Comparison of ENCODE assay signal across 8 cellular contexts in genomic region chr11:65116370-65117205, GRCh38. TPM values are rescaled to one million over a fixed set of nuclear protein-coding genes. Genes with fewer than 3 reads are reported as not detected.
DNase-seq lines count a peak whose midpoint lies in the region; ATAC-seq and TF ChIP-seq lines count a peak whose summit lies in the region.

No MANE protein-coding gene starts in this region.

- no peaks in the 10 kb centered on the region; the same call in 1 of the 2 replicates for H4K20me1 ChIP-seq in HCT116 (ENCODE audit: insufficient read depth)

- H3K36me3 ChIP-seq in HCT116 (ENCODE audit: control insufficient read depth in 1 of 2, insufficient read depth in 2 of 2, low read length in 2 of 2), result peaks cover 10 to 43% of the 10 kb centered on the region in 2 experiments

- H3K9ac ChIP-seq in HCT116 (ENCODE audit: low read length), result peak overlapping the region; percentile 98

- no peaks in the 10 kb centered on the region for H3K9me2 ChIP-seq in HCT116 (ENCODE audit: insufficient read depth)

- H3K4me2 ChIP-seq in HCT116 (ENCODE audit: low read length), result peak overlapping the region; percentile 94

- H3K27ac ChIP-seq in AG04450 (ENCODE audit: low read depth, low read length), result peak overlapping the region; percentile 73
- H3K27ac ChIP-seq in HCT116 (ENCODE audit: low read depth, low read length), result peak overlapping the region; percentile 95

- H3K79me2 ChIP-seq in HCT116 (ENCODE audit: insufficient read depth, low read length), result peaks cover 46% of the 10 kb centered on the region

- TF ChIP-seq RAD21 in HCT116 (IDR thresholded peaks at IDR 0.05; ENCODE audit: low read depth), result no peak

- H3K4me3 ChIP-seq in AG04450 (ENCODE audit: low read depth, low read length), result peak overlapping the region; percentile 92
- H3K4me3 ChIP-seq in HCT116 (replicated peaks in 1 of 2; ENCODE audit: low read depth in 1 of 2, low read length in 2 of 2), result peak overlapping the region; percentile 88 to 90

- DNase-seq in AG04450 (ENCODE audit: low read depth, low spot score) (peak; percentile 36), HCT116 (ENCODE audit: low read depth, low spot score) (no peak), T follicular helper cell (ENCODE audit: low read depth) (peak; percentile 45), left lobe of liver (ENCODE audit: low spot score) (peak; percentile 62), NCI-H128 (lab: John Stamatoyannopoulos, UW; ENCODE audit: unreplicated experiment) (no peak)
- DNase-seq in stimulated activated CD4-positive, alpha-beta T cell treated with anti-CD3 and anti-CD28 coated beads, TNF-alpha, amount 100 ng/mL, for 4 hours (ENCODE audit: low read depth in 3 of 3), result peak in 2 of 3 experiments; percentile 35 to 54

- intact Hi-C loops in HCT116 (cut with micrococcal nuclease), result loop anchor here (5.0 to 10.0 kb wide), 3 partner anchors 104 to 329 kb away; partner anchors contain the start of genes ARL2 and ATG2A

- H3K4me1 ChIP-seq in HCT116 (ENCODE audit: control insufficient read depth in 1 of 2, insufficient read depth in 2 of 2, low read length in 2 of 2), result peaks cover 17 to 52% of the 10 kb centered on the region in 2 experiments; a peak in 3 of 4 replicates

- H3K27me3 Mint-ChIP-seq in brain, result peaks cover 9% of the 10 kb centered on the region

- ATAC-seq in HCT116, result peak; percentile 2; the same call in 1 of the 2 replicates
- peak; percentile 16 for ATAC-seq in left lobe of liver
- ATAC-seq in GM19023 (IDR thresholded peaks at IDR 0.05; ENCODE audit: unreplicated experiment), result no peak

- no TSS peak for BruUV-seq in HCT116 (replicated peaks; lab: Mats Ljungman, UMichigan)

- no peak for TF ChIP-seq POLR2A in HCT116 (IDR thresholded peaks at IDR 0.05; ENCODE audit: borderline replicate concordance, extremely low read depth, insufficient read depth, insufficient read length)

- H3K27me3 ChIP-seq in AG04450 (ENCODE audit: control insufficient read depth, insufficient read depth, low read length), result no peaks in the 10 kb centered on the region
- no peaks in the 10 kb centered on the region for H3K27me3 ChIP-seq in HCT116 (ENCODE audit: insufficient read depth, low read length)

- CTCF ChIA-PET in AG04450 (lab: Charles Lee) (interaction anchor here (0.9 to 1.2 kb wide), 3 partner anchors 14 to 228 kb away, joined by 3 to 5 read pairs (median 3); no protein-coding TSS in a partner anchor), HCT116 (lab: Charles Lee) (interaction anchor here (1.0 kb wide), 1 partner anchor 102 kb away, joined by 3 read pairs; no protein-coding TSS in a partner anchor)

- peaks cover 72% of the 10 kb centered on the region for H3K4me1 Mint-ChIP-seq in brain

- RAD21 ChIA-PET in HCT116 (lab: Charles Lee; ENCODE audit: low non-redundant PET in 1 of 2, low total read pairs in 2 of 2, uncharacterized antibody in 2 of 2, unreplicated experiment in 2 of 2), result interaction anchor here in 1 of 2 experiments (1.0 kb wide), 1 partner anchor 65 kb away, joined by 8 read pairs; the partner anchor contains the start of gene CAPN1

- H3K9me3 ChIP-seq in AG04450 (ENCODE audit: control insufficient read depth, insufficient read depth, low read length) (peaks cover 3% of the 10 kb centered on the region; the same call in 1 of the 2 replicates), HCT116 (ENCODE audit: control insufficient read depth in 1 of 2, insufficient read depth in 1 of 2, low read depth in 1 of 2, low read length in 2 of 2) (no peaks in the 10 kb centered on the region)

- H3K9me3 Mint-ChIP-seq in brain, result peaks cover 0 to 9% (median 0%) of the 10 kb centered on the region in 5 experiments

- H3K27ac Mint-ChIP-seq in brain, result peak overlapping the region in 4 of 5 experiments; percentile 60 to 95 (median 88)

- peak overlapping the region; percentile 86 to 95 (median 89) for H3K4me3 Mint-ChIP-seq in brain

- POLR2A ChIA-PET in AG04450 (lab: Yijun Ruan, JAX), result interaction anchor here (1.0 to 2.7 kb wide), 3 partner anchors 18 to 199 kb away, joined by 3 to 14 read pairs (median 5); partner anchors contain the start of genes CAPN1 and SYVN1
- POLR2A ChIA-PET in HCT116 (lab: Charles Lee), result interaction anchor here (1.0 to 1.1 kb wide), 3 partner anchors 54 to 110 kb away, joined by 3 to 4 read pairs (median 3); partner anchors contain the start of gene SPDYC

- TF ChIP-seq CTCF in AG04450 (IDR thresholded peaks at IDR 0.05; ENCODE audit: low read depth, low read length) (no peak), HCT116 (IDR thresholded peaks at IDR 0.05 in 2 of 3, conservative IDR thresholded peaks at IDR 0.05 in 1 of 3; ENCODE audit: borderline replicate concordance in 1 of 3, insufficient read depth in 1 of 3, low read depth in 2 of 3, low read length in 2 of 3) (no peak), brain (conservative IDR thresholded peaks at IDR 0.05) (no peak)

- H3K36me3 Mint-ChIP-seq in brain, result peaks cover 41% of the 10 kb centered on the region

- no peak overlapping the region for H2AFZ ChIP-seq in HCT116 (ENCODE audit: low read depth, low read length, poor library complexity, severe bottlenecking)

TF ChIP-seq in HCT116, 20 proteins besides CTCF, POLR2A, EP300 and RAD21:
- TF ChIP-seq POLR2AphosphoS5 (IDR thresholded peaks at IDR 0.05; ENCODE audit: low read depth, low read length) (peak; percentile 37), TCF7L2 (IDR thresholded peaks at IDR 0.05; ENCODE audit: borderline replicate concordance, extremely low read depth, insufficient read depth, insufficient read length) (peak; percentile 5), YY1 (IDR thresholded peaks at IDR 0.05; ENCODE audit: extremely low read depth, insufficient replicate concordance, low read depth, low read length) (no peak), ZFX (IDR thresholded peaks at IDR 0.05) (peak; percentile 96; the same call in 1 of the 2 replicates)

RNA-seq across cellular contexts. Expression of gene ZNHIT2, which starts 0.9 kb away (rescaled TPM):
- polyA plus RNA-seq in AG04450 (2011; rRNA removed) (3.1 and 3.6 TPM in 2 replicates), brain (ENCODE audit: insufficient read depth, low read depth, low replicate concordance) (14.0 TPM)
- 1.00 and 1.6 TPM in 2 replicates for polyA minus RNA-seq in AG04450 (2011; rRNA and poly(A)+ RNA removed)
- total RNA-seq in HCT116 (2021; ENCODE audit: unreplicated experiment) (18.8 TPM), left lobe of liver (8.8 TPM)
- polyA plus RNA-seq in HCT116 (2012), result 9.6 and 13.4 TPM in 2 replicates

RNA-seq across cellular contexts. Expression of gene TM7SF2, which starts 4.9 kb away (rescaled TPM):
- 10.3 and 15.1 TPM in 2 replicates for polyA plus RNA-seq in AG04450 (2011; rRNA removed)
- 11.6 and 20.0 TPM in 2 replicates for polyA minus RNA-seq in AG04450 (2011; rRNA and poly(A)+ RNA removed)
- 52.9 TPM for total RNA-seq in HCT116 (2021; ENCODE audit: unreplicated experiment)
- 38.9 and 41.5 TPM in 2 replicates for polyA plus RNA-seq in HCT116 (2012)
- polyA plus RNA-seq in brain (ENCODE audit: insufficient read depth, low read depth, low replicate concordance), result 143 TPM
- 97.6 TPM for total RNA-seq in left lobe of liver

RNA-seq across cellular contexts. Expression of gene FAU, which starts 5.3 kb away (rescaled TPM):
- polyA plus RNA-seq in AG04450 (2011; rRNA removed) (426 and 504 TPM in 2 replicates), brain (ENCODE audit: insufficient read depth, low read depth, low replicate concordance) (1,714 TPM)
- polyA minus RNA-seq in AG04450 (2011; rRNA and poly(A)+ RNA removed), result 136 and 146 TPM in 2 replicates
- total RNA-seq in HCT116 (2021; ENCODE audit: unreplicated experiment) (1,073 TPM), left lobe of liver (430 TPM)
- 1,238 and 1,816 TPM in 2 replicates for polyA plus RNA-seq in HCT116 (2012)

RNA-seq across cellular contexts. Expression of gene MRPL49, which starts 5.5 kb away (rescaled TPM):
- 54.2 and 55.7 TPM in 2 replicates for polyA plus RNA-seq in AG04450 (2011; rRNA removed)
- polyA minus RNA-seq in AG04450 (2011; rRNA and poly(A)+ RNA removed), result 30.5 and 32.4 TPM in 2 replicates
- 77.5 TPM for total RNA-seq in HCT116 (2021; ENCODE audit: unreplicated experiment)
- polyA plus RNA-seq in HCT116 (2012), result 44.6 and 50.8 TPM in 2 replicates
- polyA plus RNA-seq in brain (ENCODE audit: insufficient read depth, low read depth, low replicate concordance), result 101 TPM
- total RNA-seq in left lobe of liver, result 31.3 TPM

RNA-seq across cellular contexts. Expression of gene SYVN1, which starts 17.7 kb away (rescaled TPM):
- polyA plus RNA-seq in AG04450 (2011; rRNA removed), result 18.7 and 27.7 TPM in 2 replicates
- polyA minus RNA-seq in AG04450 (2011; rRNA and poly(A)+ RNA removed), result 37.7 and 51.5 TPM in 2 replicates
- 45.9 TPM for total RNA-seq in HCT116 (2021; ENCODE audit: unreplicated experiment)
- 52.2 and 77.2 TPM in 2 replicates for polyA plus RNA-seq in HCT116 (2012)
- polyA plus RNA-seq in brain (ENCODE audit: insufficient read depth, low read depth, low replicate concordance), result 35.4 TPM
- total RNA-seq in left lobe of liver, result 110 TPM

Comparison
In these comparisons a context has a peak if more than half of its experiments do, and no peak if none do; other contexts are left out.
1. DNase-seq: peak in AG04450 (single experiment), T follicular helper cell (single experiment), left lobe of liver (single experiment) and stimulated activated CD4-positive, alpha-beta T cell treated with anti-CD3 and anti-CD28 coated beads, TNF-alpha, amount 100 ng/mL, for 4 hours (2 of 3); none in HCT116 (single experiment) and NCI-H128 (single experiment).